8 cellular contexts compared by ENCODE assay signal in genomic region chr2:64731306-64731654, GRCh38.
DNase-seq lines count a peak whose midpoint lies in the region; ATAC-seq and TF ChIP-seq lines count a peak whose summit lies in the region.

No MANE protein-coding gene starts in this region.

- H3K9me3 ChIP-seq in Caco-2, result no peaks in the 10 kb centered on the region

- intact Hi-C loops in Caco-2 (cut with micrococcal nuclease; ENCODE audit: unreplicated experiment), result no loop called here

- DNase-seq in HL-60 (ENCODE audit: low read depth in 1 of 2, low spot score in 1 of 2) (no peak), left kidney (ENCODE audit: low read depth, low spot score) (peak; percentile 52), Caco-2 (no peak)
- DNase-seq in activated CD8-positive, alpha-beta T cell treated with anti-CD3 and anti-CD28 coated beads, Interleukin-2, amount 10 ng/mL, durations not matched to agents 7 days and 5 days, result no peak
- DNase-seq in stimulated activated effector memory CD8-positive, alpha-beta T cell treated with anti-CD3 and anti-CD28 coated beads, Interleukin-12 subunit alpha, Interleukin-12 subunit beta, amount 100 ng/mL, for 72 hours (ENCODE audit: low spot score in 2 of 2), result no peak

- no peaks in the 10 kb centered on the region for H3K27me3 ChIP-seq in HL-60 (ENCODE audit: insufficient read depth, poor library complexity, severe bottlenecking)
- H3K27me3 ChIP-seq in Caco-2 (replicated peaks; ENCODE audit: control insufficient read depth, insufficient read depth, low read length), result no peaks in the 10 kb centered on the region

- BruUV-seq in Caco-2 (replicated peaks; lab: Mats Ljungman, UMichigan), result no TSS peak

- ATAC-seq in activated CD8-positive, alpha-beta T cell treated with anti-CD3 and anti-CD28 coated beads, Interleukin-2, amount 10 ng/mL, durations not matched to agents 7 days and 5 days, result no peak
- ATAC-seq in stimulated activated effector memory CD8-positive, alpha-beta T cell treated with anti-CD3 and anti-CD28 coated beads, Interleukin-12 subunit alpha, Interleukin-12 subunit beta, amount 100 ng/mL, for 72 hours, result no peak
- ATAC-seq in GM19351 (IDR thresholded peaks at IDR 0.05; ENCODE audit: unreplicated experiment), result no peak
- no peak for ATAC-seq in GM18505 (IDR thresholded peaks at IDR 0.05; ENCODE audit: unreplicated experiment)
- no peak for ATAC-seq in HG02938 (IDR thresholded peaks at IDR 0.05; ENCODE audit: unreplicated experiment)

- H3K4me1 ChIP-seq in Caco-2, result peaks cover 40% of the 10 kb centered on the region

- H3K36me3 Mint-ChIP-seq in activated CD8-positive, alpha-beta T cell treated with anti-CD3 and anti-CD28 coated beads, Interleukin-2, amount 10 ng/mL, durations not matched to agents 7 days and 5 days (ENCODE audit: low read depth), result peaks cover 37% of the 10 kb centered on the region
- no peaks in the 10 kb centered on the region for H3K36me3 Mint-ChIP-seq in stimulated activated effector memory CD8-positive, alpha-beta T cell treated with anti-CD3 and anti-CD28 coated beads, Interleukin-12 subunit alpha, Interleukin-12 subunit beta, amount 100 ng/mL, for 72 hours
- H3K36me3 Mint-ChIP-seq in Caco-2 (ENCODE audit: insufficient read depth, unreplicated experiment), result no peaks in the 10 kb centered on the region

- H3K36me3 ChIP-seq in Caco-2 (ENCODE audit: control insufficient read depth, insufficient read depth, low read length), result no peaks in the 10 kb centered on the region

- CTCF ChIA-PET in activated CD8-positive, alpha-beta T cell treated with anti-CD3 and anti-CD28 coated beads, Interleukin-2, amount 10 ng/mL, durations not matched to agents 7 days and 5 days (lab: Charles Lee), result interaction anchor here (1.5 to 3.7 kb wide), 5 partner anchors 19 to 100 kb away, joined by 3 to 13 read pairs (median 5); no protein-coding TSS in a partner anchor
- CTCF ChIA-PET in Caco-2 (lab: Charles Lee), result no interaction called here

- peaks cover 76% of the 10 kb centered on the region for H3K4me1 Mint-ChIP-seq in activated CD8-positive, alpha-beta T cell treated with anti-CD3 and anti-CD28 coated beads, Interleukin-2, amount 10 ng/mL, durations not matched to agents 7 days and 5 days (ENCODE audit: low read depth)
- H3K4me1 Mint-ChIP-seq in stimulated activated effector memory CD8-positive, alpha-beta T cell treated with anti-CD3 and anti-CD28 coated beads, Interleukin-12 subunit alpha, Interleukin-12 subunit beta, amount 100 ng/mL, for 72 hours, result peaks cover 41% of the 10 kb centered on the region
- peaks cover 22% of the 10 kb centered on the region for H3K4me1 Mint-ChIP-seq in Caco-2 (ENCODE audit: low read depth, unreplicated experiment)

- H3K4me3 Mint-ChIP-seq in activated CD8-positive, alpha-beta T cell treated with anti-CD3 and anti-CD28 coated beads, Interleukin-2, amount 10 ng/mL, durations not matched to agents 7 days and 5 days, result peak overlapping the region; percentile 81
- peak overlapping the region; percentile 72 for H3K4me3 Mint-ChIP-seq in stimulated activated effector memory CD8-positive, alpha-beta T cell treated with anti-CD3 and anti-CD28 coated beads, Interleukin-12 subunit alpha, Interleukin-12 subunit beta, amount 100 ng/mL, for 72 hours
- H3K4me3 Mint-ChIP-seq in Caco-2 (ENCODE audit: unreplicated experiment), result no peak overlapping the region

- no peak overlapping the region for H3K4me3 ChIP-seq in HL-60 (replicated peaks; ENCODE audit: insufficient read depth, low read length)
- no peak overlapping the region for H3K4me3 ChIP-seq in Caco-2 (ENCODE audit: low read depth, low read length)

- no peak for TF ChIP-seq POLR2A in GM18505 (IDR thresholded peaks at IDR 0.05; ENCODE audit: borderline replicate concordance, extremely low read depth, insufficient read depth, insufficient read length)

- H3K27ac ChIP-seq in HL-60 (replicated peaks), result peak overlapping the region; percentile 66

- POLR2A ChIA-PET in activated CD8-positive, alpha-beta T cell treated with anti-CD3 and anti-CD28 coated beads, Interleukin-2, amount 10 ng/mL, durations not matched to agents 7 days and 5 days (lab: Charles Lee), result interaction anchor here (7.3 kb wide), 1 partner anchor 79 kb away, joined by 77 read pairs; the partner anchor contains the start of gene SERTAD2
- POLR2A ChIA-PET in Caco-2 (lab: Charles Lee), result no interaction called here

- H3K27me3 Mint-ChIP-seq in activated CD8-positive, alpha-beta T cell treated with anti-CD3 and anti-CD28 coated beads, Interleukin-2, amount 10 ng/mL, durations not matched to agents 7 days and 5 days (ENCODE audit: low read depth), result no peaks in the 10 kb centered on the region
- H3K27me3 Mint-ChIP-seq in Caco-2 (ENCODE audit: insufficient read depth, unreplicated experiment), result no peaks in the 10 kb centered on the region

- TF ChIP-seq CTCF in HL-60 (IDR thresholded peaks at IDR 0.05; ENCODE audit: insufficient read depth, low read length) (no peak), Caco-2 (IDR thresholded peaks at IDR 0.05; ENCODE audit: insufficient read depth in 1 of 2, low read depth in 1 of 2, low read length in 1 of 2, severe bottlenecking in 1 of 2, unreplicated experiment in 1 of 2) (no peak)

- H3K27ac Mint-ChIP-seq in activated CD8-positive, alpha-beta T cell treated with anti-CD3 and anti-CD28 coated beads, Interleukin-2, amount 10 ng/mL, durations not matched to agents 7 days and 5 days, result peak overlapping the region; percentile 92
- H3K27ac Mint-ChIP-seq in stimulated activated effector memory CD8-positive, alpha-beta T cell treated with anti-CD3 and anti-CD28 coated beads, Interleukin-12 subunit alpha, Interleukin-12 subunit beta, amount 100 ng/mL, for 72 hours, result peak overlapping the region; percentile 86
- no peak overlapping the region for H3K27ac Mint-ChIP-seq in Caco-2 (ENCODE audit: unreplicated experiment)

- H3K9me3 Mint-ChIP-seq in activated CD8-positive, alpha-beta T cell treated with anti-CD3 and anti-CD28 coated beads, Interleukin-2, amount 10 ng/mL, durations not matched to agents 7 days and 5 days (ENCODE audit: insufficient read depth), result no peaks in the 10 kb centered on the region
- H3K9me3 Mint-ChIP-seq in stimulated activated effector memory CD8-positive, alpha-beta T cell treated with anti-CD3 and anti-CD28 coated beads, Interleukin-12 subunit alpha, Interleukin-12 subunit beta, amount 100 ng/mL, for 72 hours, result no peaks in the 10 kb centered on the region
- H3K9me3 Mint-ChIP-seq in Caco-2 (ENCODE audit: unreplicated experiment), result no peaks in the 10 kb centered on the region
